Comparison of ENCODE assay signal across 9 cellular contexts in the genomic region with DNA sequence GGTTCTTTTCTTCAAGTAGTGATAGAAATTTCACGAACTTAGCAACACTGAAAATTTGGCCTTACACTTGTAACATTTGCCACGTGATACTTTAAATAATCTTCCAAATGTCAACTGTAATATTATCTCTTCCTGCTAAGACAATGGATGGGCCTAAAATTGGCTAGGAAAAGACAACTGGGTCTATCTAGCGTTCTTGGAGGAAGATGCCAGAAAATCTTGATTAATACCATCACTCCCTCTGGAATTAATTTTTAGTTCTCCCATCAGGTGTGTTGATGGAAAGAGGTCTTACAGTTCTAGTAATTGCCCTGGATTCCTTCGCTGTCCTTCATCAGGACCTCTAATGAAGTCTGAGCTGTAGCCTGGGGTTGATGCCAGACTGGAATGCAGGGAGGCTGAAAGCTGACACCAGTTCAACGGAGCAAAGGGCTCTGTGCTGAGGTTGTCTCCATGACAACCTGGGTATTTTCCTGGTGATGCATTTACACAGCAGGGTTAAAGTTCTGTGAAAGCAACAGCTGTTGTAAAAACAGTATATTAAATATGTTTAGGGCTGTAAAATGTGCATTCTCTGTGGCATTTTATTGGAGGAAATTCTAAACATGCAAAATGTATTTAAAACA.
DNase-seq lines count a peak whose midpoint lies in the region; ATAC-seq, FAIRE-seq and TF ChIP-seq lines count a peak whose summit lies in the region.
"Had no signal": no experiment of that assay in that cellular context is flagged by ENCODE, and none has a peak within 500 bp of the region (broad histone marks: within the 10 kb centered on the region; RNA-seq: fewer than 3 reads in every experiment).

No MANE protein-coding gene starts in this region.

- TF ChIP-seq CTCF in RWPE2 (IDR thresholded peaks at IDR 0.05; ENCODE audit: poor library complexity, severe bottlenecking), result no peak
- TF ChIP-seq CTCF in heart left ventricle (IDR thresholded peaks at IDR 0.05), result no peak
- no peak for TF ChIP-seq CTCF in spleen (IDR thresholded peaks at IDR 0.05 in 8 of 11, conservative IDR thresholded peaks at IDR 0.05 in 3 of 11)
- no peak for TF ChIP-seq CTCF in omental fat pad (IDR thresholded peaks at IDR 0.05)

- WGBS in small intestine, 3 donors, result 15 to 24% (median 21%) methylated on average over 5 of the region's 5 CpGs
- WGBS in heart left ventricle, 4 donors, result 18 to 30% (median 27%) methylated on average over 5 of the region's 5 CpGs
- 24 to 42% (median 34%) methylated on average over 5 of the region's 5 CpGs for WGBS in spleen, 5 donors

- H3K27me3 ChIP-seq in RWPE2 (ENCODE audit: insufficient read depth, poor library complexity, severe bottlenecking), result no peaks in the 10 kb centered on the region
- no peaks in the 10 kb centered on the region for H3K27me3 ChIP-seq in small intestine (ENCODE audit: control insufficient read depth in 2 of 2, insufficient read depth in 2 of 2, low read length in 2 of 2)
- peaks cover 0 to 4% (median 0%) of the 10 kb centered on the region in 9 donors for H3K27me3 ChIP-seq in heart left ventricle
- peaks cover 0 to 4% (median 0%) of the 10 kb centered on the region in 7 donors for H3K27me3 ChIP-seq in spleen (replicated peaks in 1 of 7)

- intact Hi-C loops in heart left ventricle (cut with DNase I) (no loop called here), spleen (cut with DNase I; ENCODE audit: low total_unique reads) (no loop called here)

- ATAC-seq in RWPE2 (ENCODE audit: low read depth) (peak; percentile 86), heart left ventricle (no peak), omental fat pad (ENCODE audit: low FRiP score) (no peak)
- ATAC-seq: activated CD4-positive, CD25-positive, alpha-beta regulatory T cell treated with anti-CD3 and anti-CD28 coated beads, Interleukin-2, amount 50 U/mL, for 24 hours had no signal

- no peak for FAIRE-seq in small intestine (lab: Jason Lieb, UNC)

- H3K4me3 ChIP-seq in RWPE2 (ENCODE audit: severe bottlenecking) (no peak overlapping the region), small intestine (ENCODE audit: low read depth in 1 of 2, low read length in 2 of 2) (no peak overlapping the region), heart left ventricle (no peak overlapping the region), spleen (no peak overlapping the region)

- no peak for TF ChIP-seq POLR2A in heart left ventricle (IDR thresholded peaks at IDR 0.05)
- TF ChIP-seq POLR2A in spleen (IDR thresholded peaks at IDR 0.05), result no peak

- no peaks in the 10 kb centered on the region for H3K9me3 ChIP-seq in RWPE2 (ENCODE audit: severe bottlenecking)
- H3K9me3 ChIP-seq in small intestine (ENCODE audit: control insufficient read depth, low read depth), result no peaks in the 10 kb centered on the region
- H3K9me3 ChIP-seq in heart left ventricle, result peaks cover 0 to 3% (median 0%) of the 10 kb centered on the region in 12 donors
- no peaks in the 10 kb centered on the region for H3K9me3 ChIP-seq in spleen

- H3K27ac ChIP-seq in RWPE2 (ENCODE audit: poor library complexity, severe bottlenecking) (no peak overlapping the region), small intestine (ENCODE audit: low read depth in 1 of 2, low read length in 1 of 2) (no peak overlapping the region), heart left ventricle (no peak overlapping the region), spleen (no peak overlapping the region)

- H3K36me3 ChIP-seq in RWPE2 (ENCODE audit: low read depth) (no peaks in the 10 kb centered on the region), small intestine (ENCODE audit: control insufficient read depth in 2 of 2, insufficient read depth in 2 of 2, low read length in 2 of 2) (no peaks in the 10 kb centered on the region), heart left ventricle (no peaks in the 10 kb centered on the region), spleen (no peaks in the 10 kb centered on the region)

- DNase-seq in HS-5 (ENCODE audit: low read depth) (peak; percentile 74), RWPE2 (ENCODE audit: low spot score) (no peak), hepatic stellate cell (ENCODE audit: low spot score) (peak; percentile 7), small intestine (peak; percentile 80), heart left ventricle (no peak), spleen (no peak), omental fat pad (ENCODE audit: low spot score) (no peak)
- DNase-seq: Karpas-422 had no signal

- H3K4me1 ChIP-seq in RWPE2 (ENCODE audit: insufficient read depth, poor library complexity, severe bottlenecking), result no peaks in the 10 kb centered on the region
- no peaks in the 10 kb centered on the region for H3K4me1 ChIP-seq in small intestine (ENCODE audit: control insufficient read depth in 2 of 2, insufficient read depth in 1 of 2, low read depth in 1 of 2, low read length in 1 of 2)
- H3K4me1 ChIP-seq in heart left ventricle, result no peaks in the 10 kb centered on the region
- H3K4me1 ChIP-seq in spleen, result no peaks in the 10 kb centered on the region

Comparison
In these comparisons a context has a peak if more than half of its experiments do, and no peak if none do; other contexts are left out.
1. DNase-seq: peak in HS-5 (single experiment), hepatic stellate cell (single experiment) and small intestine (single experiment); none in RWPE2 (single experiment), heart left ventricle (0 of 5), spleen (single experiment) and omental fat pad (single experiment).